Comparison of ENCODE assay signal across 8 cellular contexts in genomic region chr7:24715661-24716479, GRCh38. TPM values are rescaled to one million over a fixed set of nuclear protein-coding genes. Genes with fewer than 3 reads are reported as not detected.
DNase-seq lines count a peak whose midpoint lies in the region; ATAC-seq and TF ChIP-seq lines count a peak whose summit lies in the region.

No MANE protein-coding gene starts in this region.

- no peak overlapping the region for H3K27ac Mint-ChIP-seq in activated CD8-positive, alpha-beta T cell treated with anti-CD3 and anti-CD28 coated beads, Interleukin-2, amount 10 ng/mL, durations not matched to agents 7 days and 5 days

- no peaks in the 10 kb centered on the region for H3K36me3 Mint-ChIP-seq in activated CD8-positive, alpha-beta T cell treated with anti-CD3 and anti-CD28 coated beads, Interleukin-2, amount 10 ng/mL, durations not matched to agents 7 days and 5 days (ENCODE audit: low read depth)

- ATAC-seq in GM21423 (IDR thresholded peaks at IDR 0.05; ENCODE audit: unreplicated experiment) (peak; percentile 51), HG03558 (IDR thresholded peaks at IDR 0.05; ENCODE audit: extremely low read depth, unreplicated experiment) (peak; percentile 25)
- peak; percentile 68 for ATAC-seq in activated CD8-positive, alpha-beta T cell treated with anti-CD3 and anti-CD28 coated beads, Interleukin-2, amount 10 ng/mL, durations not matched to agents 7 days and 5 days

- no peak overlapping the region for H3K4me3 ChIP-seq in kidney epithelial cell (ENCODE audit: low read depth, low read length)

- H3K4me1 Mint-ChIP-seq in activated CD8-positive, alpha-beta T cell treated with anti-CD3 and anti-CD28 coated beads, Interleukin-2, amount 10 ng/mL, durations not matched to agents 7 days and 5 days (ENCODE audit: low read depth): peaks cover 23% of the 10 kb centered on the region

- DNase-seq in NCI-H146 (lab: John Stamatoyannopoulos, UW): peak; percentile 17
- DNase-seq in NCI-H146 treated with DMSO at 0.1 percent for 48 hours (lab: John Stamatoyannopoulos, UW; ENCODE audit: unreplicated experiment): no peak
- DNase-seq in activated CD8-positive, alpha-beta T cell treated with anti-CD3 and anti-CD28 coated beads, Interleukin-2, amount 10 ng/mL, durations not matched to agents 7 days and 5 days: peak; percentile 35
- DNase-seq in kidney epithelial cell (ENCODE audit: low read depth): no peak
- no peak for DNase-seq in activated gamma-delta T cell treated with Interleukin-2 at 50 U/mL for 16 hours
- DNase-seq in HK-2 (ENCODE audit: unreplicated experiment): no peak

- H3K9me3 Mint-ChIP-seq in activated CD8-positive, alpha-beta T cell treated with anti-CD3 and anti-CD28 coated beads, Interleukin-2, amount 10 ng/mL, durations not matched to agents 7 days and 5 days (ENCODE audit: insufficient read depth): no peaks in the 10 kb centered on the region

- POLR2A ChIA-PET in activated CD8-positive, alpha-beta T cell treated with anti-CD3 and anti-CD28 coated beads, Interleukin-2, amount 10 ng/mL, durations not matched to agents 7 days and 5 days (lab: Charles Lee): no interaction called here

- peak; percentile 61 for TF ChIP-seq CTCF in kidney epithelial cell (IDR thresholded peaks at IDR 0.05; ENCODE audit: insufficient read depth, low read length, poor library complexity, severe bottlenecking)

- peaks cover 1% of the 10 kb centered on the region for H3K36me3 ChIP-seq in kidney epithelial cell (ENCODE audit: control insufficient read depth, insufficient read depth, low read length)

- H3K4me3 Mint-ChIP-seq in activated CD8-positive, alpha-beta T cell treated with anti-CD3 and anti-CD28 coated beads, Interleukin-2, amount 10 ng/mL, durations not matched to agents 7 days and 5 days: no peak overlapping the region

- peaks cover 5% of the 10 kb centered on the region for H3K27me3 Mint-ChIP-seq in activated CD8-positive, alpha-beta T cell treated with anti-CD3 and anti-CD28 coated beads, Interleukin-2, amount 10 ng/mL, durations not matched to agents 7 days and 5 days (ENCODE audit: low read depth)

- CTCF ChIA-PET in activated CD8-positive, alpha-beta T cell treated with anti-CD3 and anti-CD28 coated beads, Interleukin-2, amount 10 ng/mL, durations not matched to agents 7 days and 5 days (lab: Charles Lee): interaction anchor here (0.7 to 2.2 kb wide), 8 partner anchors 14 to 383 kb away, joined by 3 to 7 read pairs (median 3); no protein-coding TSS in a partner anchor

- H3K27me3 ChIP-seq in kidney epithelial cell (ENCODE audit: control insufficient read depth, insufficient read depth, low read length): no peaks in the 10 kb centered on the region

RNA-seq across cellular contexts. Expression of gene GSDME, which starts 41.4 kb away (rescaled TPM):
- total RNA-seq in activated CD8-positive, alpha-beta T cell treated with anti-CD3 and anti-CD28 coated beads, Interleukin-2, amount 10 ng/mL, durations not matched to agents 7 days and 5 days: 1 to 10 TPM; 2.9 to 3.0 TPM
- total RNA-seq in kidney epithelial cell: 72.3 and 84.8 TPM in 2 replicates

Comparison
In these comparisons a context has a peak if more than half of its experiments do, and no peak if none do; other contexts are left out.
1. DNase-seq: peak in NCI-H146 (single experiment) and activated CD8-positive, alpha-beta T cell treated with anti-CD3 and anti-CD28 coated beads, Interleukin-2, amount 10 ng/mL, durations not matched to agents 7 days and 5 days (single experiment); none in NCI-H146 treated with DMSO at 0.1 percent for 48 hours (single experiment), kidney epithelial cell (single experiment), activated gamma-delta T cell treated with Interleukin-2 at 50 U/mL for 16 hours (single experiment) and HK-2 (single experiment).
2. RNA of gene GSDME, which starts 41.4 kb away (total RNA-seq): 72.3 to 84.8 TPM in kidney epithelial cell; 2.9 to 3.0 TPM in activated CD8-positive, alpha-beta T cell treated with anti-CD3 and anti-CD28 coated beads, Interleukin-2, amount 10 ng/mL, durations not matched to agents 7 days and 5 days; every median in the first group is over 10 times any median in the second.
3. Peak in every context shown above with its lines, with median percentiles within 50 percentile points of each other: ATAC-seq.